15 cellular contexts compared by ENCODE assay signal in genomic region chr15:70703066-70703465, GRCh38.
DNase-seq lines count a peak whose midpoint lies in the region; ATAC-seq, FAIRE-seq and TF ChIP-seq lines count a peak whose summit lies in the region.
"Had no signal": no experiment of that assay in that cellular context is flagged by ENCODE, and none has a peak within 500 bp of the region (broad histone marks: within the 10 kb centered on the region; RNA-seq: fewer than 3 reads in every experiment).

No MANE protein-coding gene starts in this region.

- H4K20me1 ChIP-seq in SK-N-SH (ENCODE audit: insufficient read depth) = peaks cover 27% of the 10 kb centered on the region; the same call in 1 of the 2 replicates
- H4K20me1 ChIP-seq in PC-9 (ENCODE audit: insufficient read depth) = no peaks in the 10 kb centered on the region

- H3K9me2 ChIP-seq in SK-N-SH (no peaks in the 10 kb centered on the region), PC-9 (ENCODE audit: insufficient read depth) (no peaks in the 10 kb centered on the region)

- no peaks in the 10 kb centered on the region for H3K27me3 Mint-ChIP-seq in Caco-2 (ENCODE audit: insufficient read depth, unreplicated experiment)

- H2AFZ ChIP-seq in SK-N-SH (ENCODE audit: low read depth) (no peak overlapping the region), PC-9 (no peak overlapping the region)

- H3K27me3 ChIP-seq in Caco-2 (replicated peaks; ENCODE audit: control insufficient read depth, insufficient read depth, low read length) (no peaks in the 10 kb centered on the region), SK-N-SH (ENCODE audit: insufficient read depth) (no peaks in the 10 kb centered on the region), skeletal muscle tissue (ENCODE audit: control insufficient read depth in 3 of 3, insufficient read depth in 3 of 3, low read length in 3 of 3) (no peaks in the 10 kb centered on the region), PC-9 (ENCODE audit: insufficient read depth, low read depth) (no peaks in the 10 kb centered on the region)
- H3K27me3 ChIP-seq: vagina had no signal

- WGBS in SK-N-SH (ENCODE audit: low lambda C conversion rate) = 70% methylated on average over 2 of the region's 2 CpGs

- POLR2A ChIA-PET in Caco-2 (lab: Charles Lee) = interaction anchor here (0.7 to 1.1 kb wide), 2 partner anchors 11 to 50 kb away, joined by 3 to 5 read pairs; no protein-coding TSS in a partner anchor
- POLR2A ChIA-PET in SK-N-SH (lab: Yijun Ruan, JAX) = no interaction called here
- POLR2A ChIA-PET in PC-9 (lab: Charles Lee; ENCODE audit: unreplicated experiment) = no interaction called here

- peaks cover 19% of the 10 kb centered on the region for H3K36me3 Mint-ChIP-seq in Caco-2 (ENCODE audit: insufficient read depth, unreplicated experiment)

- H3K4me1 ChIP-seq in Caco-2 = peaks cover 72% of the 10 kb centered on the region
- peaks cover 9 to 42% of the 10 kb centered on the region in 2 experiments for H3K4me1 ChIP-seq in SK-N-SH (ENCODE audit: control insufficient read depth in 1 of 2, insufficient read depth in 2 of 2, low read depth in 1 of 2, low read length in 1 of 2)
- H3K4me1 ChIP-seq in kidney (ENCODE audit: control insufficient read depth in 1 of 2, insufficient read depth in 1 of 2, low read depth in 1 of 2, low read length in 2 of 2) = peaks cover 11 to 39% of the 10 kb centered on the region in 2 donors
- H3K4me1 ChIP-seq in skeletal muscle tissue (ENCODE audit: control insufficient read depth in 3 of 3, insufficient read depth in 3 of 3, low read length in 3 of 3) = peaks cover 19 to 38% (median 25%) of the 10 kb centered on the region in 3 donors
- H3K4me1 ChIP-seq in PC-9 (replicated peaks; ENCODE audit: insufficient read depth) = 0 out of 2 replicates have a peak, but pooled peaks cover 13% of the 10 kb centered on the region

- no peak for TF ChIP-seq EP300 in SK-N-SH (IDR thresholded peaks at IDR 0.05; ENCODE audit: borderline replicate concordance in 1 of 2, low read depth in 1 of 2, low read length in 1 of 2)

- FAIRE-seq in kidney (lab: Jason Lieb, UNC) = no peak
- FAIRE-seq: GM12878, GM19239 had no signal

- H3F3A ChIP-seq in SK-N-SH (replicated peaks; ENCODE audit: insufficient read depth) (peaks cover 66% of the 10 kb centered on the region), PC-9 (ENCODE audit: insufficient read depth, low read depth) (peaks cover 4% of the 10 kb centered on the region; the same call in 1 of the 2 replicates)

- H3K27ac Mint-ChIP-seq in Caco-2 (ENCODE audit: unreplicated experiment) = peak overlapping the region; percentile 65
- H3K27ac Mint-ChIP-seq: B cell had no signal

- H3K36me3 ChIP-seq in Caco-2 (ENCODE audit: control insufficient read depth, insufficient read depth, low read length) (no peaks in the 10 kb centered on the region), SK-N-SH (replicated peaks in 1 of 2; ENCODE audit: control insufficient read depth in 1 of 2, insufficient read depth in 2 of 2, low read length in 1 of 2) (peaks cover 0 to 20% of the 10 kb centered on the region in 2 experiments), kidney (ENCODE audit: control insufficient read depth in 1 of 2, insufficient read depth in 2 of 2, low read length in 2 of 2) (no peaks in the 10 kb centered on the region), skeletal muscle tissue (ENCODE audit: control insufficient read depth in 3 of 3, insufficient read depth in 3 of 3, low read length in 3 of 3) (no peaks in the 10 kb centered on the region), PC-9 (ENCODE audit: low read depth) (no peaks in the 10 kb centered on the region)
- H3K36me3 ChIP-seq: vagina had no signal

- H3K9me3 ChIP-seq in Caco-2 (no peaks in the 10 kb centered on the region), SK-N-SH (no peaks in the 10 kb centered on the region), kidney (ENCODE audit: control insufficient read depth in 1 of 2, low read length in 2 of 2) (no peaks in the 10 kb centered on the region), skeletal muscle tissue (ENCODE audit: control insufficient read depth in 3 of 3, low read length in 3 of 3) (no peaks in the 10 kb centered on the region), PC-9 (ENCODE audit: insufficient read depth, low read depth) (no peaks in the 10 kb centered on the region)
- H3K9me3 ChIP-seq: vagina had no signal

- intact Hi-C loops in Caco-2 (cut with micrococcal nuclease; ENCODE audit: unreplicated experiment) = loop anchor here (1.0 to 5.0 kb wide), 3 partner anchors 8 to 1236 kb away; no protein-coding TSS in a partner anchor
- intact Hi-C loops in kidney (cut with DNase I) = no loop called here
- intact Hi-C loops in PC-9 (cut with micrococcal nuclease; ENCODE audit: unreplicated experiment) = loop anchor here (5.0 kb wide), 1 partner anchor 59 kb away; the partner anchor contains the start of gene UACA

- H3K4me1 Mint-ChIP-seq in Caco-2 (ENCODE audit: low read depth, unreplicated experiment) = peaks cover 60% of the 10 kb centered on the region

- BruUV-seq in Caco-2 (replicated peaks; lab: Mats Ljungman, UMichigan) (no TSS peak), PC-9 (replicated peaks; lab: Mats Ljungman, UMichigan) (no TSS peak)

- ATAC-seq in GM21737 (IDR thresholded peaks at IDR 0.05; ENCODE audit: unreplicated experiment) = no peak
- ATAC-seq: GM12878 had no signal

- TF ChIP-seq RAD21 in SK-N-SH (IDR thresholded peaks at IDR 0.05; ENCODE audit: low read length) = no peak

- CTCF ChIA-PET in Caco-2 (lab: Charles Lee) = interaction anchor here (2.0 kb wide), 1 partner anchor 19 kb away, joined by 8 read pairs; no protein-coding TSS in a partner anchor
- CTCF ChIA-PET in SK-N-SH (lab: Yijun Ruan, JAX) = interaction anchor here (1.8 kb wide), 1 partner anchor 15 kb away, joined by 5 read pairs; no protein-coding TSS in a partner anchor
- CTCF ChIA-PET in PC-9 (lab: Charles Lee) = no interaction called here

- peak overlapping the region; percentile 79 to 91 for H3K27ac ChIP-seq in SK-N-SH (ENCODE audit: low read depth in 2 of 2, low read length in 1 of 2)
- peak overlapping the region; percentile 59 to 84 for H3K27ac ChIP-seq in kidney (ENCODE audit: low read depth in 2 of 2, low read length in 2 of 2)
- H3K27ac ChIP-seq in skeletal muscle tissue (ENCODE audit: low read depth, low read length) = peak overlapping the region; percentile 65
- H3K27ac ChIP-seq in PC-9 = no peak overlapping the region
- H3K27ac ChIP-seq: vagina had no signal

- H3K4me3 ChIP-seq in Caco-2 (ENCODE audit: low read depth, low read length) = no peak overlapping the region
- H3K4me3 ChIP-seq in SK-N-SH (ENCODE audit: low read depth in 2 of 2, low read length in 1 of 2) = peak overlapping the region in 1 of 2 experiments; percentile 61; a peak in 1 of 4 replicates
- H3K4me3 ChIP-seq in kidney (ENCODE audit: low read length in 2 of 2) = peak overlapping the region in 1 of 2 donors; percentile 63
- H3K4me3 ChIP-seq in skeletal muscle tissue (ENCODE audit: low read length in 3 of 3) = peak overlapping the region in 2 of 3 donors; percentile 21 to 67
- no peak overlapping the region for H3K4me3 ChIP-seq in PC-9
- H3K4me3 ChIP-seq: GM12878, vagina had no signal

- peak overlapping the region; percentile 67; the same call in 1 of the 2 replicates for H3K9ac ChIP-seq in SK-N-SH
- H3K9ac ChIP-seq in kidney (ENCODE audit: low read length in 2 of 2) = no peak overlapping the region
- peak overlapping the region; percentile 52 to 69 (median 60) for H3K9ac ChIP-seq in skeletal muscle tissue (ENCODE audit: low read depth in 1 of 3, low read length in 3 of 3)

- H3K4me2 ChIP-seq in SK-N-SH (peak overlapping the region; percentile 73), PC-9 (no peak overlapping the region)

- TF ChIP-seq CTCF in Caco-2 (IDR thresholded peaks at IDR 0.05; ENCODE audit: insufficient read depth in 1 of 2, low read depth in 1 of 2, low read length in 1 of 2, severe bottlenecking in 1 of 2, unreplicated experiment in 1 of 2) (no peak), SK-N-SH (IDR thresholded peaks at IDR 0.05) (no peak), kidney (IDR thresholded peaks at IDR 0.05; ENCODE audit: borderline replicate concordance, extremely low read depth, insufficient read depth) (no peak), PC-9 (conservative IDR thresholded peaks at IDR 0.05) (no peak)

- no peaks in the 10 kb centered on the region for H3K9me3 Mint-ChIP-seq in Caco-2 (ENCODE audit: unreplicated experiment)

- DNase-seq in Caco-2 = no peak
- no peak for DNase-seq in SK-N-SH
- DNase-seq in kidney = no peak
- DNase-seq in PC-9 = no peak
- no peak for DNase-seq in SHP77 (lab: John Stamatoyannopoulos, UW)
- DNase-seq in NCI-H2227 (lab: John Stamatoyannopoulos, UW; ENCODE audit: unreplicated experiment) = no peak
- DNase-seq: amniotic stem cell, DND-41, MV-4-11 had no signal

- peak overlapping the region; percentile 62 for H3K4me3 Mint-ChIP-seq in Caco-2 (ENCODE audit: unreplicated experiment)
- H3K4me3 Mint-ChIP-seq: B cell had no signal

- H3K79me2 ChIP-seq in SK-N-SH (ENCODE audit: insufficient read depth) = peaks cover 100% of the 10 kb centered on the region
- 0 out of 2 replicates have a peak, but pooled peaks cover 3% of the 10 kb centered on the region for H3K79me2 ChIP-seq in PC-9 (ENCODE audit: low read depth)

TF ChIP-seq in SK-N-SH, 30 proteins besides CTCF, POLR2A, EP300 and RAD21 (continues in another document):
- no peak for TF ChIP-seq NFIC (IDR thresholded peaks at IDR 0.05; ENCODE audit: borderline replicate concordance)
- no peak for TF ChIP-seq JUND (IDR thresholded peaks at IDR 0.05)
- TF ChIP-seq USF2 (IDR thresholded peaks at IDR 0.05; ENCODE audit: borderline replicate concordance, low read depth, low read length) = no peak
- TF ChIP-seq RFX5 (IDR thresholded peaks at IDR 0.05; ENCODE audit: low read length) = no peak

Comparison
In these comparisons a context has a peak if more than half of its experiments do, and no peak if none do; other contexts are left out.
1. H3K4me3 ChIP-seq: peak in skeletal muscle tissue (2 of 3); none in Caco-2 (single experiment) and PC-9 (single experiment).
2. H3K9ac ChIP-seq: peak in SK-N-SH (single experiment) and skeletal muscle tissue (3 of 3); none in kidney (0 of 2).